ENCODE assay signal across 1 cellular context in the genomic region with DNA sequence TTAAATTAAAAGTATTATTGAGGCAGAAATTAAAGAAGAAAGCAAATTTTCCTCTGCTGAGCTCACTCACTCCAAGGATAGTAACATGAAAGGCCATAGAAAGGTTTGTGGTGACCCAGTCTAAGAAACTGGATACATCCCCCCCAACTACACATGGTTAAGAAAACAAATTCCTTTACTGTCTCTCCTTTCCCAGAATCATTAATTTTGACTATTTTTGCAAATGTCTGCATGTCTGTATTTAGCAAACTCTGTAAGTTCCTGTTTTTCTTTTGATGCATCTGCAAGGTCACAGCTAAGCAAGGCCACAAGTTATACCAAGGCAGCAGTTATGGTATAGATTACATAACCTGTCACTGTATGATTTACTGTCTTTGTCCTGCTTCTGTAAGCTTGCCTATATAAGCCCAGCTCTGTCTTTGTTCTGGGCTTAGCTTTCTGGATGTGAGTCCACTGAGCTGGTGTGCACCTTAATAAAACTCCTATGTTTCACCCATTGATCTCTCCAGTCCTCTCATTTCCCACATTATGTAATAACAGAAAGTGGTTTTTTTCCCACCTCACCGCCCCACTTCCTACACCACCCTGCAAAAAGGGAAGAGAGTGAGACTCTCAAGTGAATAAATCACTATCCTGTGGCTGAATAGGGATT.
TF ChIP-seq lines count a peak whose summit lies in the region.

No MANE protein-coding gene starts in this region.

TF ChIP-seq in IMR-90, 13 proteins besides CTCF, POLR2A, EP300 and RAD21 (continued from another document):
- TF ChIP-seq, protein P1, sequence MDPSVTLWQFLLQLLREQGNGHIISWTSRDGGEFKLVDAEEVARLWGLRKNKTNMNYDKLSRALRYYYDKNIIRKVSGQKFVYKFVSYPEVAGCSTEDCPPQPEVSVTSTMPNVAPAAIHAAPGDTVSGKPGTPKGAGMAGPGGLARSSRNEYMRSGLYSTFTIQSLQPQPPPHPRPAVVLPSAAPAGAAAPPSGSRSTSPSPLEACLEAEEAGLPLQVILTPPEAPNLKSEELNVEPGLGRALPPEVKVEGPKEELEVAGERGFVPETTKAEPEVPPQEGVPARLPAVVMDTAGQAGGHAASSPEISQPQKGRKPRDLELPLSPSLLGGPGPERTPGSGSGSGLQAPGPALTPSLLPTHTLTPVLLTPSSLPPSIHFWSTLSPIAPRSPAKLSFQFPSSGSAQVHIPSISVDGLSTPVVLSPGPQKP (IDR thresholded peaks at IDR 0.05; ENCODE audit: borderline replicate concordance, low read depth, low read length), result no peak
- TF ChIP-seq CEBPB (IDR thresholded peaks at IDR 0.05; ENCODE audit: low read depth, low read length) (no peak), RFX5 (IDR thresholded peaks at IDR 0.05; ENCODE audit: low read depth, low read length) (no peak), BHLHE40 (IDR thresholded peaks at IDR 0.05; ENCODE audit: low read depth, low read length) (no peak), SMC3 (IDR thresholded peaks at IDR 0.05; ENCODE audit: low read depth, low read length) (no peak), MAFK (IDR thresholded peaks at IDR 0.05; ENCODE audit: low read depth, low read length) (no peak), FOS (IDR thresholded peaks at IDR 0.05; ENCODE audit: low read depth, low read length) (no peak), RCOR1 (IDR thresholded peaks at IDR 0.05; ENCODE audit: insufficient replicate concordance, low read length) (no peak), MAZ (IDR thresholded peaks at IDR 0.05; ENCODE audit: borderline replicate concordance, low read depth, low read length) (no peak)
- TF ChIP-seq, protein P2, sequence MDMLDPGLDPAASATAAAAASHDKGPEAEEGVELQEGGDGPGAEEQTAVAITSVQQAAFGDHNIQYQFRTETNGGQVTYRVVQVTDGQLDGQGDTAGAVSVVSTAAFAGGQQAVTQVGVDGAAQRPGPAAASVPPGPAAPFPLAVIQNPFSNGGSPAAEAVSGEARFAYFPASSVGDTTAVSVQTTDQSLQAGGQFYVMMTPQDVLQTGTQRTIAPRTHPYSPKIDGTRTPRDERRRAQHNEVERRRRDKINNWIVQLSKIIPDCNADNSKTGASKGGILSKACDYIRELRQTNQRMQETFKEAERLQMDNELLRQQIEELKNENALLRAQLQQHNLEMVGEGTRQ (IDR thresholded peaks at IDR 0.05; ENCODE audit: low read depth, low read length), result no peak
